In the genomic region with DNA sequence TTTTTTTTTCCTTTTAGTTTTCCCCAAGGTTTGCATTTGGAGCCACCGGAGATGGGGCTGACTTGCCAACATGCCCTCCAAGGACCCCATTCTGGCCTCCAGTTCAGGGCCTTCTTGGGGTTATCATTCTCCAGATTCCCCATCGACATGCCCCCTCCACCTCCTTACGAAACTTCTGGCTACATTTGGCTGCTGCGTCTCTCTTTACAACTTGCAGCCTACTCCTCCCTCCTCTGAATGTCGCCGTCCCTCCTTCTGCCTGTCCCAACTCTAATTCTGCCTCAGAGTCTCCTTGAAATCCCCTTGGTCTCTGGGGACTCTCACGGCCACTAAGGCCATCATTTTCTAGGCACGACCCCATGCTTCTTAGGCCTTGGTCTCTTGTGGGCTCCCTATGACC, we compare ENCODE assay signal across 1 cellular context.
TF ChIP-seq lines count a peak whose summit lies in the region.

No MANE protein-coding gene starts in this region.

TF ChIP-seq in H1, 55 proteins besides CTCF, POLR2A, EP300 and RAD21:
- TF ChIP-seq BACH1 (IDR thresholded peaks at IDR 0.05; ENCODE audit: low read length) (no peak), MAFK (IDR thresholded peaks at IDR 0.05; ENCODE audit: low read depth, low read length) (no peak), SIX5 (IDR thresholded peaks at IDR 0.05; ENCODE audit: low read depth, low read length) (no peak), NRF1 (IDR thresholded peaks at IDR 0.05; ENCODE audit: low read depth, low read length) (no peak), ATF2 (IDR thresholded peaks at IDR 0.05; ENCODE audit: low read length) (no peak), SIRT6 (IDR thresholded peaks at IDR 0.05; ENCODE audit: low read length) (no peak), SP2 (IDR thresholded peaks at IDR 0.05; ENCODE audit: low read length) (no peak), SUZ12 (IDR thresholded peaks at IDR 0.05; ENCODE audit: low read length) (no peak), SP4 (IDR thresholded peaks at IDR 0.05; ENCODE audit: low read length) (no peak), EZH2 (IDR thresholded peaks at IDR 0.05; ENCODE audit: low read depth, low read length, severe bottlenecking) (no peak), RXRA (IDR thresholded peaks at IDR 0.05; ENCODE audit: insufficient read depth, low read depth, low read length) (no peak), JUND (IDR thresholded peaks at IDR 0.05; ENCODE audit: low read length) (no peak), NANOG (IDR thresholded peaks at IDR 0.05; ENCODE audit: insufficient read depth, low read depth, low read length, poor library complexity, severe bottlenecking) (no peak), HDAC2 (IDR thresholded peaks at IDR 0.05; ENCODE audit: borderline replicate concordance in 1 of 2, low read depth in 2 of 2, low read length in 2 of 2) (no peak), PHF8 (conservative IDR thresholded peaks at IDR 0.05; ENCODE audit: low read depth, low read length) (no peak), KDM4A (IDR thresholded peaks at IDR 0.05; ENCODE audit: low read depth, low read length, severe bottlenecking) (no peak), SAP30 (IDR thresholded peaks at IDR 0.05; ENCODE audit: insufficient read depth, insufficient replicate concordance, low read length) (no peak), RFX5 (IDR thresholded peaks at IDR 0.05; ENCODE audit: borderline replicate concordance, low read depth, low read length) (no peak), CHD2 (IDR thresholded peaks at IDR 0.05; ENCODE audit: low read length) (no peak)
- TF ChIP-seq, protein P1, sequence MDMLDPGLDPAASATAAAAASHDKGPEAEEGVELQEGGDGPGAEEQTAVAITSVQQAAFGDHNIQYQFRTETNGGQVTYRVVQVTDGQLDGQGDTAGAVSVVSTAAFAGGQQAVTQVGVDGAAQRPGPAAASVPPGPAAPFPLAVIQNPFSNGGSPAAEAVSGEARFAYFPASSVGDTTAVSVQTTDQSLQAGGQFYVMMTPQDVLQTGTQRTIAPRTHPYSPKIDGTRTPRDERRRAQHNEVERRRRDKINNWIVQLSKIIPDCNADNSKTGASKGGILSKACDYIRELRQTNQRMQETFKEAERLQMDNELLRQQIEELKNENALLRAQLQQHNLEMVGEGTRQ (IDR thresholded peaks at IDR 0.05; ENCODE audit: low read length): no peak
